8 cellular contexts compared by ENCODE assay signal in genomic region chr14:21917699-21918436, GRCh38.
A peak's percentile ranks its signal among the peaks of the same experiment; 100 is the strongest.
DNase-seq lines count a peak whose midpoint lies in the region; ATAC-seq, FAIRE-seq and TF ChIP-seq lines count a peak whose summit lies in the region.

No MANE protein-coding gene starts in this region.

- H3K9me3 ChIP-seq in OCI-LY3 (ENCODE audit: insufficient read depth, low read length): no peaks in the 10 kb centered on the region

- H3K79me2 ChIP-seq in OCI-LY3 (ENCODE audit: low read length): no peaks in the 10 kb centered on the region

- no peaks in the 10 kb centered on the region for H3K4me1 ChIP-seq in OCI-LY3 (ENCODE audit: low read length)

- H3K27ac ChIP-seq in OCI-LY3 (ENCODE audit: low read length): no peak overlapping the region

- H3K4me2 ChIP-seq in OCI-LY3 (ENCODE audit: low read length): peak overlapping the region; percentile 68

- peak overlapping the region; percentile 42 for H3K4me3 ChIP-seq in OCI-LY3 (ENCODE audit: low read length)

- peak; percentile 93 for TF ChIP-seq CTCF in OCI-LY3 (IDR thresholded peaks at IDR 0.05; ENCODE audit: low read depth, low read length)

- no peaks in the 10 kb centered on the region for H3K36me3 ChIP-seq in OCI-LY3 (replicated peaks; ENCODE audit: low read depth, low read length)

- H2AFZ ChIP-seq in OCI-LY3 (ENCODE audit: low read depth, low read length): peak overlapping the region; percentile 78; the same call in 1 of the 2 replicates

- H4K20me1 ChIP-seq in OCI-LY3 (ENCODE audit: insufficient read depth, low read length): no peaks in the 10 kb centered on the region

- DNase-seq in DMS 273 (lab: John Stamatoyannopoulos, UW; ENCODE audit: unreplicated experiment): peak; percentile 54
- DNase-seq in DMS 273 treated with DMSO at 0.1 percent for 48 hours (lab: John Stamatoyannopoulos, UW): no peak
- DNase-seq in activated gamma-delta T cell treated with anti-CD3 and anti-CD28 coated beads, Interleukin-2, amount 50 U/mL, for 16 hours (ENCODE audit: low read depth): peak; percentile 44
- peak in 1 of 2 donors; percentile 10 for DNase-seq in frontal cortex (ENCODE audit: low spot score in 2 of 2)
- peak; percentile 88 for DNase-seq in pons (ENCODE audit: low spot score)
- DNase-seq in hepatic stellate cell (ENCODE audit: low spot score): no peak

- peak; percentile 48 for FAIRE-seq in frontal cortex (lab: Jason Lieb, UNC)

- peaks cover 15% of the 10 kb centered on the region for H3K27me3 ChIP-seq in OCI-LY3 (ENCODE audit: low read depth, low read length)

- ATAC-seq in HG02623 (IDR thresholded peaks at IDR 0.05; ENCODE audit: unreplicated experiment): peak; percentile 60

- no peak overlapping the region for H3K9ac ChIP-seq in OCI-LY3 (ENCODE audit: low read length)

Comparison
In these comparisons a context has a peak if more than half of its experiments do, and no peak if none do; other contexts are left out.
1. DNase-seq: peak in DMS 273 (single experiment), activated gamma-delta T cell treated with anti-CD3 and anti-CD28 coated beads, Interleukin-2, amount 50 U/mL, for 16 hours (single experiment) and pons (single experiment); none in DMS 273 treated with DMSO at 0.1 percent for 48 hours (single experiment) and hepatic stellate cell (single experiment).